17 cellular contexts compared by ENCODE assay signal in the genomic region with DNA sequence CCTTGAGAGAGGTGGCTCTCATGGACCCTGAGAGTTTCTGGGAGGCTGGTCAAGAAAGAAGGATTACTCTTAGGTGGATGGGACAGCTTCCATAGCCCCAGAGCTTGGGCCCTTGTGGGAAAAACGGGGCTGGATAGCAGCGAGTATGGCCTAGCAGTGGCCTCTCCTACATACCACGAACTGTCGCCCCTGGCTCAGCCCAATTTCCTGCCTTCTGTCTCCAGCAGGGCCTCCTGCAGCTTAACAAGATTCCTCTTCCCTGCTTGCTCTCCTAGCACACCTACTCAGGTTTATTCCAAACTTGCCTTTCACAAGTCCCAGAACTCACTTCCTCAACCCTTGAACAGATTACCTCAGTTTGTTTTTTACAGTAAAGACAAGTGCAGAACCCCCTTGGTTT.
"Had no signal": no experiment of that assay in that cellular context is flagged by ENCODE, and none has a peak within 500 bp of the region (broad histone marks: within the 10 kb centered on the region; RNA-seq: fewer than 3 reads in every experiment).

No MANE protein-coding gene starts in this region.

- ATAC-seq: activated CD8-positive, alpha-beta T cell treated with anti-CD3 and anti-CD28 coated beads, Interleukin-2, amount 10 ng/mL, durations not matched to agents 7 days and 5 days; activated T-cell treated with anti-CD3 and anti-CD28 coated beads, Interleukin-2, amount 50 U/mL, for 4 hours; heart left ventricle; left ventricle myocardium superior; naive thymus-derived CD8-positive, alpha-beta T cell; stimulated activated effector memory CD8-positive, alpha-beta T cell treated with anti-CD3 and anti-CD28 coated beads, Interleukin-12 subunit alpha, Interleukin-12 subunit beta, amount 100 ng/mL, for 72 hours; upper lobe of right lung had no signal

- H3K4me1 ChIP-seq: colonic mucosa, upper lobe of right lung had no signal

- H3K4me3 ChIP-seq: colonic mucosa, heart left ventricle, sigmoid colon, stomach, thoracic aorta, upper lobe of right lung had no signal

- DNase-seq: activated B cell treated with CpG ODN at 0.5 μM for 24 hours; activated CD4-positive, alpha-beta T cell treated with anti-CD3 and anti-CD28 coated beads, Interleukin-2, amount 10 ng/mL, durations not matched to agents 24 days and 14 days; activated CD8-positive, alpha-beta T cell treated with anti-CD3 and anti-CD28 coated beads, Interleukin-2, amount 10 ng/mL, durations not matched to agents 7 days and 5 days; activated naive CD4-positive, alpha-beta T cell treated with anti-CD3 and anti-CD28 coated beads, Interleukin-2, amount 50 U/mL, for 16 hours; activated T-cell treated with anti-CD3 and anti-CD28 coated beads, Interleukin-2, amount 50 U/mL, for 4 hours; aorta; colonic mucosa; heart left ventricle; left ventricle myocardium superior; naive thymus-derived CD8-positive, alpha-beta T cell; sigmoid colon; stimulated activated CD4-positive, alpha-beta T cell treated with anti-CD3 and anti-CD28 coated beads, Interleukin-4, amount 100 ng/mL, for 24 hours; stomach; upper lobe of right lung had no signal

- H3K36me3 ChIP-seq: colonic mucosa, heart left ventricle, neutrophil, sigmoid colon, stomach, thoracic aorta, upper lobe of right lung had no signal

- H3K27me3 ChIP-seq: colonic mucosa, heart left ventricle, neutrophil, sigmoid colon, stomach, upper lobe of right lung had no signal

- H3K9me3 ChIP-seq: colonic mucosa, heart left ventricle, neutrophil, sigmoid colon, stomach, thoracic aorta, upper lobe of right lung had no signal

- H3K27ac ChIP-seq: colonic mucosa, thoracic aorta, upper lobe of right lung had no signal
